In genomic region chr19:17777840-17778620, GRCh38 we compare ENCODE assay signal across 9 cellular contexts. TPM values are rescaled to one million over a fixed set of nuclear protein-coding genes. Genes with fewer than 3 reads are reported as not detected.
DNase-seq lines count a peak whose midpoint lies in the region; ATAC-seq and TF ChIP-seq lines count a peak whose summit lies in the region.
"Had no signal": no experiment of that assay in that cellular context is flagged by ENCODE, and none has a peak within 500 bp of the region (broad histone marks: within the 10 kb centered on the region; RNA-seq: fewer than 3 reads in every experiment).

No MANE protein-coding gene starts in this region.

- CTCF ChIA-PET in MCF 10A (lab: Yijun Ruan, JAX), result interaction anchor here (0.6 to 0.8 kb wide), 2 partner anchors 78 to 188 kb away, joined by 4 to 5 read pairs; no protein-coding TSS in a partner anchor

- H3K4me1 Mint-ChIP-seq in MCF 10A (ENCODE audit: insufficient read depth, unreplicated experiment), result peaks cover 13% of the 10 kb centered on the region
- H3K4me1 Mint-ChIP-seq in stimulated activated naive B cell treated with anti-CD40 and anti-IgM and Interleukin-4, amounts not matched to agents 10 μg/mL and 1 μg/mL and 100 μg/mL, for 72 hours, result peaks cover 49 to 63% of the 10 kb centered on the region in 2 donors

- peak overlapping the region; percentile 23 for H3K4me3 Mint-ChIP-seq in MCF 10A (ENCODE audit: unreplicated experiment)
- peak overlapping the region in 1 of 2 donors; percentile 28 for H3K4me3 Mint-ChIP-seq in stimulated activated naive B cell treated with anti-CD40 and anti-IgM and Interleukin-4, amounts not matched to agents 10 μg/mL and 1 μg/mL and 100 μg/mL, for 72 hours

- ATAC-seq in left lobe of liver (peak; percentile 49), GM18502 (IDR thresholded peaks at IDR 0.05; ENCODE audit: poor library complexity, unreplicated experiment) (no peak), HG02885 (IDR thresholded peaks at IDR 0.05; ENCODE audit: poor library complexity, unreplicated experiment) (no peak)
- ATAC-seq in stimulated activated naive B cell treated with anti-CD40 and anti-IgM and Interleukin-4, amounts not matched to agents 10 μg/mL and 1 μg/mL and 100 μg/mL, for 72 hours (replicated peaks), result peak; percentile 25 to 30

- intact Hi-C loops in MCF 10A (cut with micrococcal nuclease), result no loop called here

- no peak overlapping the region for H3K27ac Mint-ChIP-seq in MCF 10A (ENCODE audit: low read depth, unreplicated experiment)
- H3K27ac Mint-ChIP-seq in stimulated activated naive B cell treated with anti-CD40 and anti-IgM and Interleukin-4, amounts not matched to agents 10 μg/mL and 1 μg/mL and 100 μg/mL, for 72 hours, result peak overlapping the region; percentile 83

- TF ChIP-seq CTCF in MCF 10A (IDR thresholded peaks at IDR 0.05; ENCODE audit: unreplicated experiment), result no peak

- no peaks in the 10 kb centered on the region for H3K36me3 Mint-ChIP-seq in MCF 10A (ENCODE audit: insufficient read depth, unreplicated experiment)
- peaks cover 71 to 81% of the 10 kb centered on the region in 2 donors for H3K36me3 Mint-ChIP-seq in stimulated activated naive B cell treated with anti-CD40 and anti-IgM and Interleukin-4, amounts not matched to agents 10 μg/mL and 1 μg/mL and 100 μg/mL, for 72 hours

- BruUV-seq in MCF 10A (replicated peaks; lab: Mats Ljungman, UMichigan), result no TSS peak

- no peaks in the 10 kb centered on the region for H3K9me3 Mint-ChIP-seq in MCF 10A (ENCODE audit: unreplicated experiment)
- H3K9me3 Mint-ChIP-seq in stimulated activated naive B cell treated with anti-CD40 and anti-IgM and Interleukin-4, amounts not matched to agents 10 μg/mL and 1 μg/mL and 100 μg/mL, for 72 hours, result peaks cover 0 to 5% of the 10 kb centered on the region in 2 donors

- H3K27me3 Mint-ChIP-seq in MCF 10A (ENCODE audit: insufficient read depth, unreplicated experiment), result no peaks in the 10 kb centered on the region
- H3K27me3 Mint-ChIP-seq in stimulated activated naive B cell treated with anti-CD40 and anti-IgM and Interleukin-4, amounts not matched to agents 10 μg/mL and 1 μg/mL and 100 μg/mL, for 72 hours, result no peaks in the 10 kb centered on the region

- DNase-seq in DMS53 (lab: John Stamatoyannopoulos, UW) (peak; percentile 78), DMS53 treated with DMSO at 0.1 percent for 48 hours (lab: John Stamatoyannopoulos, UW; ENCODE audit: unreplicated experiment) (no peak), RPMI8226 (peak; percentile 38), MCF 10A (ENCODE audit: unreplicated experiment) (peak; percentile 83), left lobe of liver (ENCODE audit: low spot score) (no peak)
- peak; percentile 56 for DNase-seq in stimulated activated naive B cell treated with anti-CD40 and anti-IgM and Interleukin-4, amounts not matched to agents 10 μg/mL and 1 μg/mL and 100 μg/mL, for 72 hours

- POLR2A ChIA-PET in MCF 10A (lab: Yijun Ruan, JAX), result interaction anchor here (0.9 to 1.0 kb wide), 2 partner anchors 59 to 81 kb away, joined by 3 to 4 read pairs; partner anchors contain the start of gene MAP1S

RNA-seq across cellular contexts. Expression of gene B3GNT3, which starts 16.9 kb away (rescaled TPM):
- total RNA-seq in MCF 10A (2022) (0.40 and 0.49 TPM in 2 replicates), left lobe of liver (1.2 TPM)
- total RNA-seq: T-helper 2 cell treated with Interferon-gamma antibody and Interleukin-4, amounts not matched to agents 100 ng/mL and 5 ng/mL, for 36 hours had no signal

RNA-seq across cellular contexts. Expression of gene FCHO1, which starts 26.8 kb away (rescaled TPM):
- total RNA-seq in MCF 10A (2022) (0.10 and 0.23 TPM in 2 replicates), left lobe of liver (1.7 TPM)

RNA-seq across cellular contexts. Expression of gene INSL3, which starts 43.3 kb away (rescaled TPM):
- not detected in 2 replicates for total RNA-seq in MCF 10A (2022)
- total RNA-seq in left lobe of liver, result not detected

RNA-seq across cellular contexts. Expression of gene MAP1S, which starts 58.8 kb away (rescaled TPM):
- total RNA-seq in MCF 10A (2022) (47.1 and 58.3 TPM in 2 replicates), left lobe of liver (14.3 TPM)

Comparison
In these comparisons a context has a peak if more than half of its experiments do, and no peak if none do; other contexts are left out.
1. DNase-seq: peak in DMS53 (single experiment), RPMI8226 (single experiment), MCF 10A (single experiment) and stimulated activated naive B cell treated with anti-CD40 and anti-IgM and Interleukin-4, amounts not matched to agents 10 μg/mL and 1 μg/mL and 100 μg/mL, for 72 hours (single experiment); none in DMS53 treated with DMSO at 0.1 percent for 48 hours (single experiment) and left lobe of liver (single experiment).
2. ATAC-seq: peak in left lobe of liver (single experiment) and stimulated activated naive B cell treated with anti-CD40 and anti-IgM and Interleukin-4, amounts not matched to agents 10 μg/mL and 1 μg/mL and 100 μg/mL, for 72 hours (2 of 2); none in GM18502 (single experiment) and HG02885 (single experiment).